Comparison of ENCODE assay signal across 32 cellular contexts in genomic region chr12:16863742-16864141, GRCh38.
"Had no signal": no experiment of that assay in that cellular context is flagged by ENCODE, and none has a peak within 500 bp of the region (broad histone marks: within the 10 kb centered on the region; RNA-seq: fewer than 3 reads in every experiment).

No MANE protein-coding gene starts in this region.

- H3K9me3 ChIP-seq: adrenal gland, body of pancreas, breast epithelium had no signal

- H3K4me3 ChIP-seq: adrenal gland, body of pancreas, breast epithelium, cardiac muscle cell had no signal

- H3K36me3 ChIP-seq: adrenal gland, brain microvascular endothelial cell, breast epithelium, cardiac muscle cell had no signal

- H3K27me3 ChIP-seq: adrenal gland, body of pancreas, brain microvascular endothelial cell, breast epithelium, cardiac muscle cell had no signal

- H3K4me1 ChIP-seq: adrenal gland, body of pancreas, breast epithelium had no signal

- FAIRE-seq: astrocyte, bronchial epithelial cell had no signal

- ATAC-seq: activated naive CD4-positive, alpha-beta T cell treated with anti-CD3 and anti-CD28 coated beads, Interleukin-2, amount 50 U/mL, for 72 hours; activated naive CD8-positive, alpha-beta T cell treated with anti-CD3 and anti-CD28 coated beads, Interleukin-2, amount 50 U/mL, for 24 hours; activated T-cell treated with anti-CD3 and anti-CD28 coated beads, Interleukin-2, amount 50 U/mL, for 4 hours; activated T-cell treated with anti-CD3 and anti-CD28 coated beads, Interleukin-2, amount 50 U/mL, for 72 hours; activated T-helper 17 cell treated with anti-CD3 and anti-CD28 coated beads, Interleukin-2, amount 50 U/mL, for 72 hours; body of pancreas had no signal

- DNase-seq: activated effector memory CD4-positive, alpha-beta T cell treated with anti-CD3 and anti-CD28 coated beads, Interleukin-2, amount 50 U/mL, for 16 hours; activated effector memory CD4-positive, alpha-beta T cell treated with Interleukin-2 at 50 U/mL for 16 hours; activated gamma-delta T cell; activated gamma-delta T cell treated with Interleukin-2 at 50 U/mL for 16 hours; activated naive CD4-positive, alpha-beta T cell; activated naive CD4-positive, alpha-beta T cell treated with anti-CD3 and anti-CD28 coated beads for 36 hours; activated naive CD4-positive, alpha-beta T cell treated with anti-CD3 and anti-CD28 coated beads, Interleukin-2, amount 10 ng/mL, durations not matched to agents 7 days and 5 days; activated naive CD4-positive, alpha-beta T cell treated with anti-CD3 and anti-CD28 coated beads, Interleukin-2, amount 50 U/mL, for 16 hours; activated naive CD4-positive, alpha-beta T cell treated with Interleukin-2 at 50 U/mL for 16 hours; activated naive CD8-positive, alpha-beta T cell treated with anti-CD3 and anti-CD28 coated beads for 36 hours; activated naive CD8-positive, alpha-beta T cell treated with anti-CD3 and anti-CD28 coated beads, Interleukin-2, amount 10 ng/mL, durations not matched to agents 7 days and 5 days; activated naive CD8-positive, alpha-beta T cell treated with anti-CD3 and anti-CD28 coated beads, Interleukin-2, amount 50 U/mL, for 24 hours; activated T-cell treated with anti-CD3 and anti-CD28 coated beads, Interleukin-2, amount 50 U/mL, for 1 hour; activated T-cell treated with anti-CD3 and anti-CD28 coated beads, Interleukin-2, amount 50 U/mL, for 24 hours; activated T-cell treated with anti-CD3 and anti-CD28 coated beads, Interleukin-2, amount 50 U/mL, for 4 hours; activated T-cell treated with anti-CD3 and anti-CD28 coated beads, Interleukin-2, amount 50 U/mL, for 48 hours; activated T-cell treated with anti-CD3 and anti-CD28 coated beads, Interleukin-2, amount 50 U/mL, for 72 hours; adrenal gland; amniotic stem cell; amygdala; aorta; body of pancreas; brain microvascular endothelial cell; caudate nucleus; central memory CD4-positive, alpha-beta T cell; cerebellar nuclear complex had no signal

- H3K27ac ChIP-seq: adrenal gland, body of pancreas, brain microvascular endothelial cell, breast epithelium, cardiac muscle cell had no signal
